Comparison of ENCODE assay signal across 9 cellular contexts in the genomic region with DNA sequence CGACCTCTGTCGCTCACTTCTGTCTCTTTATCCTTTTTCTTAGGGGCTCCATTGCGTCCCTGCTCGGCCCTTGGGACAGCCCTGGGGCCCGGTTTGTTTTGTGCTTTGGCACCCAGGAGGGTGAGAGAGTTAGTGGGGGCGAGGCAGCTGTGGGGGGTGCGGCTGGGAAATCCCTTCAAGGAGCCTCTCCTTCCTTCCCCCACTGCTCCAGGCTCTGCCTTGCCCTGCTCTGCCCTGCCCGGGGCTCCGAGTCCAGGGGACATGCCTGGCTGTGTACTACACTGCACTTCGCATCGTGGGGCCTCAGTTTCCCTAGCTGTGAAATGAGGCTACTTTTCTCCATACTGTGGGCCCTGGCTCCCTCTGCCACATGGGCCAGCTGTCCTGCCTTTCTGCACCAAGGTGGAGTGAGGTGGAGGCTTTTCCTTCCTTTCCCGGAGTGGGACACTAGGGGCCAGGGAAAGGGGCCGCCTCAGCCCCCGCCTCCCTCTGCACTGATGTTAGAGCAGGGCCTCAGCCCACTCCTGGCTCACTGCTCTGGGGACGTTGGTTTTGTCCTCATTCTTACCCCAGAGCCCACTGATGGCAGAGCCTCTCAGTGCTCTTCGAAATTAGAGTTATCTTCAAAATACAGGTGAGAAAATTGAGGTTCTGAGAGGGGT. TPM values are rescaled to one million over a fixed set of nuclear protein-coding genes. Genes with fewer than 3 reads are reported as not detected.
DNase-seq lines count a peak whose midpoint lies in the region; FAIRE-seq and TF ChIP-seq lines count a peak whose summit lies in the region.
"Had no signal": no experiment of that assay in that cellular context is flagged by ENCODE, and none has a peak within 500 bp of the region (broad histone marks: within the 10 kb centered on the region; RNA-seq: fewer than 3 reads in every experiment).

No MANE protein-coding gene starts in this region.

- no peaks in the 10 kb centered on the region for H3K36me3 ChIP-seq in stomach

- H3K9me3 Mint-ChIP-seq in activated naive CD8-positive, alpha-beta T cell treated with anti-CD3 and anti-CD28 coated beads for 36 hours = no peaks in the 10 kb centered on the region
- no peaks in the 10 kb centered on the region for H3K9me3 Mint-ChIP-seq in immature natural killer cell

- intact Hi-C loops in stomach (cut with DNase I; ENCODE audit: low total_unique reads) = no loop called here

- in situ Hi-C loops in GM13976 (cut with MboI; ENCODE audit: low sequenced_read_pairs, unreplicated experiment) = no loop called here

- H3K27ac ChIP-seq in stomach = peak overlapping the region in 2 of 5 donors; percentile 70 to 75

- peaks cover 15% of the 10 kb centered on the region for H3K4me1 Mint-ChIP-seq in activated naive CD8-positive, alpha-beta T cell treated with anti-CD3 and anti-CD28 coated beads for 36 hours
- peaks cover 27 to 30% of the 10 kb centered on the region in 2 donors for H3K4me1 Mint-ChIP-seq in immature natural killer cell

- TF ChIP-seq CTCF in stomach (IDR thresholded peaks at IDR 0.05) = no peak
- TF ChIP-seq CTCF in GM13976 (IDR thresholded peaks at IDR 0.05; ENCODE audit: borderline replicate concordance, control extremely low read depth, extremely low read depth, insufficient read depth, missing control alignments) = no peak

- H3K27ac Mint-ChIP-seq in activated naive CD8-positive, alpha-beta T cell treated with anti-CD3 and anti-CD28 coated beads for 36 hours = peak overlapping the region; percentile 62
- peak overlapping the region; percentile 96 to 99 (median 98) for H3K27ac Mint-ChIP-seq in immature natural killer cell

- no peak for DNase-seq in HTR-8/SVneo (ENCODE audit: insufficient read length, low spot score)
- no peak for DNase-seq in activated naive CD8-positive, alpha-beta T cell treated with anti-CD3 and anti-CD28 coated beads for 36 hours
- no peak for DNase-seq in immature natural killer cell
- no peak for DNase-seq in stomach
- DNase-seq in GM13976 (ENCODE audit: low spot score) = no peak
- DNase-seq in NCI-H510A (lab: John Stamatoyannopoulos, UW) = no peak
- DNase-seq in germinal center (ENCODE audit: low spot score) = no peak
- DNase-seq in KG1 (lab: John Stamatoyannopoulos, UW) = no peak
- DNase-seq: NCI-H446 treated with DMSO at 0.1 percent for 48 hours had no signal

- H3K4me3 Mint-ChIP-seq in activated naive CD8-positive, alpha-beta T cell treated with anti-CD3 and anti-CD28 coated beads for 36 hours = peak overlapping the region; percentile 88
- H3K4me3 Mint-ChIP-seq in immature natural killer cell = peak overlapping the region; percentile 96 to 100 (median 98)

- H3K9me3 ChIP-seq in stomach = no peaks in the 10 kb centered on the region

- peak; percentile 72 for FAIRE-seq in HTR-8/SVneo (lab: Jason Lieb, UNC)

- TF ChIP-seq POLR2A in stomach (IDR thresholded peaks at IDR 0.05) = no peak

- H3K27me3 ChIP-seq in stomach = no peaks in the 10 kb centered on the region

- no peak for TF ChIP-seq EP300 in stomach (IDR thresholded peaks at IDR 0.05)

- H3K4me1 ChIP-seq in stomach = peaks cover 16 to 26% (median 22%) of the 10 kb centered on the region in 4 donors

- no peaks in the 10 kb centered on the region for H3K27me3 Mint-ChIP-seq in activated naive CD8-positive, alpha-beta T cell treated with anti-CD3 and anti-CD28 coated beads for 36 hours
- no peaks in the 10 kb centered on the region for H3K27me3 Mint-ChIP-seq in immature natural killer cell (ENCODE audit: low read depth in 3 of 3)

- H3K36me3 Mint-ChIP-seq in activated naive CD8-positive, alpha-beta T cell treated with anti-CD3 and anti-CD28 coated beads for 36 hours = no peaks in the 10 kb centered on the region
- no peaks in the 10 kb centered on the region for H3K36me3 Mint-ChIP-seq in immature natural killer cell

- WGBS in stomach, 5 donors = 21 to 31% (median 26%) methylated on average over 15 to 16 of the region's 16 CpGs

- H3K4me3 ChIP-seq in stomach = peak overlapping the region; percentile 63 to 72 (median 66)

RNA-seq across cellular contexts. Expression of a gene that starts 1.0 kb away (rescaled TPM):
- total RNA-seq in activated naive CD8-positive, alpha-beta T cell treated with anti-CD3 and anti-CD28 coated beads for 36 hours = 10 to 100 TPM; 13.7 to 15.2 TPM
- polyA plus RNA-seq in immature natural killer cell (1 to 10 TPM in 2 of 3 donors, not detected in 1; 2.0 to 3.1 TPM), stomach (1 to 10 TPM; 5.2 to 9.0 (median 5.5) TPM)
- 10 to 100 TPM in 4 of 5 donors, 1 to 10 TPM in 1; 5.8 to 19.7 (median 10.5) TPM for total RNA-seq in stomach

RNA-seq across cellular contexts. Expression of a gene that starts 32.1 kb away (rescaled TPM):
- total RNA-seq in activated naive CD8-positive, alpha-beta T cell treated with anti-CD3 and anti-CD28 coated beads for 36 hours = 100 to 1,000 TPM; 237 to 242 TPM
- polyA plus RNA-seq in immature natural killer cell (100 to 1,000 TPM in 1 of 3 donors, 10 to 100 TPM in 2; 77.7 to 164 (median 83.7) TPM), stomach (100 to 1,000 TPM; 114 to 237 (median 157) TPM)
- 100 to 1,000 TPM; 107 to 677 (median 423) TPM for total RNA-seq in stomach

RNA-seq across cellular contexts. Expression of a gene that starts 34.0 kb away (rescaled TPM):
- 1 to 10 TPM; 3.2 to 4.3 TPM for total RNA-seq in activated naive CD8-positive, alpha-beta T cell treated with anti-CD3 and anti-CD28 coated beads for 36 hours
- polyA plus RNA-seq in immature natural killer cell (10 to 100 TPM; 14.9 to 20.1 (median 17.4) TPM), stomach (1 to 10 TPM; 2.1 to 7.5 (median 2.9) TPM)
- 100 to 1,000 TPM in 1 of 5 donors, 10 to 100 TPM in 3, 1 to 10 TPM in 1; 5.2 to 254 (median 12.5) TPM for total RNA-seq in stomach

RNA-seq across cellular contexts. Expression of a gene that starts 42.8 kb away (rescaled TPM):
- 100 to 1,000 TPM; 163 TPM for total RNA-seq in activated naive CD8-positive, alpha-beta T cell treated with anti-CD3 and anti-CD28 coated beads for 36 hours
- polyA plus RNA-seq in immature natural killer cell = 100 to 1,000 TPM in 2 of 3 donors, 10 to 100 TPM in 1; 86.4 to 130 (median 102) TPM
- 10 to 100 TPM; 38.8 to 66.7 (median 58.9) TPM for total RNA-seq in stomach
- 10 to 100 TPM; 32.8 to 41.1 (median 36.7) TPM for polyA plus RNA-seq in stomach
